In genomic region chr17:7440113-7440822, GRCh38 we compare ENCODE assay signal across 1 cellular context.
TF ChIP-seq lines count a peak whose summit lies in the region.

No MANE protein-coding gene starts in this region.

TF ChIP-seq in HepG2, 621 proteins besides CTCF, POLR2A, EP300 and RAD21 (continued from another document and continues in another):
- TF ChIP-seq ZMYM3 (CRISPR knock-in tag; IDR thresholded peaks at IDR 0.05): no peak
- TF ChIP-seq ZNF121 (CRISPR knock-in tag; IDR thresholded peaks at IDR 0.05): no peak
- no peak for TF ChIP-seq ZNF572 (CRISPR knock-in tag; IDR thresholded peaks at IDR 0.05)
- no peak for TF ChIP-seq U2AF2 (IDR thresholded peaks at IDR 0.05; ENCODE audit: low read depth, low read length)
- TF ChIP-seq JUND (CRISPR knock-in tag; IDR thresholded peaks at IDR 0.05): no peak
- no peak for TF ChIP-seq BCLAF1 (IDR thresholded peaks at IDR 0.05)
- no peak for TF ChIP-seq CBX2 (IDR thresholded peaks at IDR 0.05; ENCODE audit: low read depth, low read length)
- TF ChIP-seq CBX2 (CRISPR knock-in tag; IDR thresholded peaks at IDR 0.05; ENCODE audit: low read depth): no peak
- no peak for TF ChIP-seq HNRNPH1 (optimal IDR thresholded peaks at IDR 0.05; ENCODE audit: low read depth, low read length)
- TF ChIP-seq ZNF205 (CRISPR knock-in tag; IDR thresholded peaks at IDR 0.05): 0 out of 2 replicates have a peak, but pooled peaks have one; percentile 13
- no peak for TF ChIP-seq ZNF501 (CRISPR knock-in tag; IDR thresholded peaks at IDR 0.05)
- TF ChIP-seq MAZ (IDR thresholded peaks at IDR 0.05; ENCODE audit: borderline replicate concordance, low read depth, low read length): no peak
- TF ChIP-seq MAZ (CRISPR knock-in tag; IDR thresholded peaks at IDR 0.05; ENCODE audit: low read depth): peak; percentile 42; the same call in 1 of the 2 replicates
- peak; percentile 32; the same call in 1 of the 2 replicates for TF ChIP-seq ZNF143 (CRISPR knock-in tag; IDR thresholded peaks at IDR 0.05)
- no peak for TF ChIP-seq CC2D1A (CRISPR knock-in tag; IDR thresholded peaks at IDR 0.05)
- TF ChIP-seq ZNF773 (CRISPR knock-in tag; IDR thresholded peaks at IDR 0.05; ENCODE audit: borderline replicate concordance): no peak
- no peak for TF ChIP-seq YEATS2 (CRISPR knock-in tag; IDR thresholded peaks at IDR 0.05; ENCODE audit: borderline replicate concordance)
- TF ChIP-seq NR1H2 (CRISPR knock-in tag; IDR thresholded peaks at IDR 0.05; ENCODE audit: borderline replicate concordance, low read depth): no peak
- TF ChIP-seq AGO2 (optimal IDR thresholded peaks at IDR 0.05; ENCODE audit: low read depth, low read length): no peak
- TF ChIP-seq ZNF780A (CRISPR knock-in tag; IDR thresholded peaks at IDR 0.05): no peak
- no peak for TF ChIP-seq ZNF337 (CRISPR knock-in tag; IDR thresholded peaks at IDR 0.05; ENCODE audit: borderline replicate concordance, low read depth)
- no peak for TF ChIP-seq ZNF512 (CRISPR knock-in tag; IDR thresholded peaks at IDR 0.05)
- 0 out of 2 replicates have a peak, but pooled peaks have one; percentile 1 for TF ChIP-seq PHF20 (CRISPR knock-in tag; IDR thresholded peaks at IDR 0.05)
- TF ChIP-seq ZC3H13 (CRISPR knock-in tag; IDR thresholded peaks at IDR 0.05): no peak
- TF ChIP-seq ZSCAN22 (CRISPR knock-in tag; IDR thresholded peaks at IDR 0.05): no peak
- TF ChIP-seq ZNF839 (CRISPR knock-in tag; IDR thresholded peaks at IDR 0.05; ENCODE audit: borderline replicate concordance): no peak
- no peak for TF ChIP-seq FUBP1 (CRISPR knock-in tag; IDR thresholded peaks at IDR 0.05; ENCODE audit: borderline replicate concordance)
- TF ChIP-seq MIXL1 (CRISPR knock-in tag; IDR thresholded peaks at IDR 0.05): no peak
- TF ChIP-seq ZMYM2 (CRISPR knock-in tag; IDR thresholded peaks at IDR 0.05): no peak
- no peak for TF ChIP-seq MYPOP (CRISPR knock-in tag; IDR thresholded peaks at IDR 0.05)
- TF ChIP-seq TIGD3 (CRISPR knock-in tag; IDR thresholded peaks at IDR 0.05; ENCODE audit: borderline replicate concordance): no peak
- TF ChIP-seq ZNF232 (CRISPR knock-in tag; IDR thresholded peaks at IDR 0.05; ENCODE audit: borderline replicate concordance): no peak
- no peak for TF ChIP-seq GLMP (CRISPR knock-in tag; IDR thresholded peaks at IDR 0.05; ENCODE audit: borderline replicate concordance)
- TF ChIP-seq ZBTB2 (CRISPR knock-in tag; IDR thresholded peaks at IDR 0.05; ENCODE audit: low read depth): no peak
- TF ChIP-seq MATR3 (CRISPR knock-in tag; IDR thresholded peaks at IDR 0.05): no peak
- no peak for TF ChIP-seq SRSF4 (IDR thresholded peaks at IDR 0.05; ENCODE audit: low read depth, low read length, poor library complexity, severe bottlenecking)
- TF ChIP-seq CCDC6 (CRISPR knock-in tag; IDR thresholded peaks at IDR 0.05): no peak
- TF ChIP-seq SSRP1 (CRISPR knock-in tag; IDR thresholded peaks at IDR 0.05): no peak
- no peak for TF ChIP-seq NONO (IDR thresholded peaks at IDR 0.05)
- peak; percentile 34 for TF ChIP-seq NONO (CRISPR knock-in tag; conservative IDR thresholded peaks at IDR 0.05)
- no peak for TF ChIP-seq FOXO1 (CRISPR knock-in tag; IDR thresholded peaks at IDR 0.05)
- TF ChIP-seq SALL1 (CRISPR knock-in tag; IDR thresholded peaks at IDR 0.05): no peak; the same call in 1 of the 2 replicates
- TF ChIP-seq RXRB (CRISPR knock-in tag; IDR thresholded peaks at IDR 0.05; ENCODE audit: borderline replicate concordance): no peak
- 0 out of 2 replicates have a peak, but pooled peaks have one; percentile 40 for TF ChIP-seq SP4 (CRISPR knock-in tag; IDR thresholded peaks at IDR 0.05)
- TF ChIP-seq TMF1 (CRISPR knock-in tag; IDR thresholded peaks at IDR 0.05; ENCODE audit: low read depth): 0 out of 2 replicates have a peak, but pooled peaks have one; percentile 8
- no peak for TF ChIP-seq DRAP1 (CRISPR knock-in tag; IDR thresholded peaks at IDR 0.05)
- TF ChIP-seq SMYD3 (CRISPR knock-in tag; IDR thresholded peaks at IDR 0.05): no peak
- TF ChIP-seq ZBTB4 (CRISPR knock-in tag; IDR thresholded peaks at IDR 0.05; ENCODE audit: borderline replicate concordance): no peak
- 0 out of 2 replicates have a peak, but pooled peaks have one; percentile 21 for TF ChIP-seq ZNF556 (CRISPR knock-in tag; IDR thresholded peaks at IDR 0.05; ENCODE audit: borderline replicate concordance)
- TF ChIP-seq MBNL3 (CRISPR knock-in tag; conservative IDR thresholded peaks at IDR 0.05): no peak
- no peak for TF ChIP-seq ATRX (CRISPR knock-in tag; IDR thresholded peaks at IDR 0.05; ENCODE audit: borderline replicate concordance)
- no peak for TF ChIP-seq ZNF790 (CRISPR knock-in tag; IDR thresholded peaks at IDR 0.05; ENCODE audit: borderline replicate concordance)
- TF ChIP-seq MTERF4 (CRISPR knock-in tag; IDR thresholded peaks at IDR 0.05): no peak
